In genomic region chr14:93981316-93981715, GRCh38 we compare ENCODE assay signal across 1 cellular context.
A peak's percentile ranks its signal among the peaks of the same experiment; 100 is the strongest.
TF ChIP-seq lines count a peak whose summit lies in the region.

No MANE protein-coding gene starts in this region.

TF ChIP-seq in HepG2, 621 proteins besides CTCF, POLR2A, EP300 and RAD21:
- no peak for TF ChIP-seq ZNF570 (CRISPR knock-in tag; IDR thresholded peaks at IDR 0.05; ENCODE audit: borderline replicate concordance)
- no peak for TF ChIP-seq ZNF724P (CRISPR knock-in tag; IDR thresholded peaks at IDR 0.05; ENCODE audit: borderline replicate concordance)
- 0 out of 2 replicates have a peak, but pooled peaks have one; percentile 30 for TF ChIP-seq HNRNPL (IDR thresholded peaks at IDR 0.05; ENCODE audit: low read depth, low read length)
- no peak for TF ChIP-seq LCORL (IDR thresholded peaks at IDR 0.05)
- no peak for TF ChIP-seq LCORL (CRISPR knock-in tag; IDR thresholded peaks at IDR 0.05)
- peak; percentile 34; the same call in 1 of the 2 replicates for TF ChIP-seq ZNF687 (CRISPR knock-in tag; IDR thresholded peaks at IDR 0.05)
- no peak for TF ChIP-seq AGO2 (optimal IDR thresholded peaks at IDR 0.05; ENCODE audit: low read depth, low read length)
- peak; percentile 40; the same call in 1 of the 2 replicates for TF ChIP-seq HNF4A (CRISPR knock-in tag; IDR thresholded peaks at IDR 0.05)
- no peak for TF ChIP-seq RERE (CRISPR knock-in tag; IDR thresholded peaks at IDR 0.05; ENCODE audit: low read depth)
- TF ChIP-seq RNF2 (conservative IDR thresholded peaks at IDR 0.05; ENCODE audit: low read depth): no peak
- peak; percentile 17; the same call in 1 of the 2 replicates for TF ChIP-seq PATZ1 (CRISPR knock-in tag; IDR thresholded peaks at IDR 0.05)
- no peak for TF ChIP-seq NFE2L1 (CRISPR knock-in tag; IDR thresholded peaks at IDR 0.05; ENCODE audit: borderline replicate concordance)
- TF ChIP-seq ZNF326 (CRISPR knock-in tag; IDR thresholded peaks at IDR 0.05; ENCODE audit: borderline replicate concordance): no peak
- TF ChIP-seq HINFP (CRISPR knock-in tag; IDR thresholded peaks at IDR 0.05; ENCODE audit: low read depth): no peak
- peak; percentile 28 for TF ChIP-seq TEAD3 (CRISPR knock-in tag; optimal IDR thresholded peaks at IDR 0.05; ENCODE audit: borderline replicate concordance)
- TF ChIP-seq BATF2 (CRISPR knock-in tag; IDR thresholded peaks at IDR 0.05): no peak
- TF ChIP-seq ZNF746 (CRISPR knock-in tag; IDR thresholded peaks at IDR 0.05): no peak
